In genomic region chr2:132253496-132254305, GRCh38 we compare ENCODE assay signal across 16 cellular contexts.
"Had no signal": no experiment of that assay in that cellular context is flagged by ENCODE, and none has a peak within 500 bp of the region (broad histone marks: within the 10 kb centered on the region; RNA-seq: fewer than 3 reads in every experiment).

No MANE protein-coding gene starts in this region.

- DNase-seq: activated CD4-positive, alpha-beta T cell treated with anti-CD3 and anti-CD28 coated beads, Interleukin-2, amount 50 U/mL, for 4 hours; activated gamma-delta T cell treated with Interleukin-2 at 50 U/mL for 16 hours; activated T-cell treated with anti-CD3 and anti-CD28 coated beads, Interleukin-2, amount 50 U/mL, for 72 hours; effector CD8-positive, alpha-beta T cell; left cardiac atrium; midbrain; sigmoid colon; stimulated activated CD8-positive, alpha-beta memory T cell treated with anti-CD3 and anti-CD28 coated beads, Interleukin-4, amount 100 ng/mL, for 48 hours; transverse colon had no signal

- H3K36me3 ChIP-seq: adrenal gland, neural progenitor cell, pancreas, sigmoid colon, suprapubic skin, transverse colon had no signal

- H3K27ac ChIP-seq: adrenal gland, neural progenitor cell, pancreas, sigmoid colon, suprapubic skin, transverse colon had no signal

- H3K9me3 ChIP-seq: pancreas, transverse colon had no signal

- H3K27ac Mint-ChIP-seq: activated naive CD4-positive, alpha-beta T cell treated with anti-CD3 and anti-CD28 coated beads, Interleukin-2, amount 50 U/mL, for 72 hours; activated T-cell treated with anti-CD3 and anti-CD28 coated beads, Interleukin-2, amount 50 U/mL, for 72 hours; dendritic cell treated with granulocyte-macrophage colony-stimulating factor and Interleukin-4, amounts not matched to agents 40 ng/mL and 50 ng/mL, for 4 days; neural progenitor cell; stimulated activated naive CD8-positive, alpha-beta T cell treated with anti-CD3 and anti-CD28 coated beads, Interleukin-15, Interleukin-2, amounts not matched to agents 100 ng/mL and 50 ng/mL, for 24 hours had no signal

- H3K4me1 Mint-ChIP-seq: neural progenitor cell had no signal

- H3K4me3 ChIP-seq: adrenal gland, neural progenitor cell, pancreas, sigmoid colon, suprapubic skin, transverse colon had no signal

- H3K27me3 ChIP-seq: neural progenitor cell had no signal

- H3K4me3 Mint-ChIP-seq: activated T-cell treated with anti-CD3 and anti-CD28 coated beads, Interleukin-2, amount 50 U/mL, for 72 hours; dendritic cell treated with granulocyte-macrophage colony-stimulating factor and Interleukin-4, amounts not matched to agents 40 ng/mL and 50 ng/mL, for 4 days; neural progenitor cell; stimulated activated naive CD8-positive, alpha-beta T cell treated with anti-CD3 and anti-CD28 coated beads, Interleukin-15, Interleukin-2, amounts not matched to agents 100 ng/mL and 50 ng/mL, for 24 hours had no signal

- ATAC-seq: activated naive CD4-positive, alpha-beta T cell treated with anti-CD3 and anti-CD28 coated beads, Interleukin-2, amount 50 U/mL, for 72 hours; activated T-cell treated with anti-CD3 and anti-CD28 coated beads, Interleukin-2, amount 50 U/mL, for 72 hours; left cardiac atrium; pancreas had no signal

- H3K4me1 ChIP-seq: adrenal gland, neural progenitor cell, pancreas had no signal
